ENCODE assay signal across 14 cellular contexts in genomic region chr3:120399372-120399771, GRCh38. TPM values are rescaled to one million over a fixed set of nuclear protein-coding genes. Genes with fewer than 3 reads are reported as not detected.
A peak's percentile ranks its signal among the peaks of the same experiment; 100 is the strongest.
DNase-seq lines count a peak whose midpoint lies in the region; ATAC-seq and TF ChIP-seq lines count a peak whose summit lies in the region.
"Had no signal": no experiment of that assay in that cellular context is flagged by ENCODE, and none has a peak within 500 bp of the region (broad histone marks: within the 10 kb centered on the region; RNA-seq: fewer than 3 reads in every experiment).

No MANE protein-coding gene starts in this region.

- POLR2A ChIA-PET in activated B cell treated with CpG ODN at 0.5 μM for 24 hours (lab: Charles Lee) = interaction anchor here (0.9 kb wide), 1 partner anchor 50 kb away, joined by 3 read pairs; the partner anchor contains the start of gene LRRC58

- no peak overlapping the region for H3K4me3 Mint-ChIP-seq in activated B cell treated with CpG ODN at 0.5 μM for 24 hours
- no peak overlapping the region for H3K4me3 Mint-ChIP-seq in activated T-cell treated with anti-CD3 and anti-CD28 coated beads, Interleukin-2, amount 50 U/mL, for 4 hours
- H3K4me3 Mint-ChIP-seq: CD8-positive, alpha-beta T cell had no signal

- ATAC-seq in GM18870 (IDR thresholded peaks at IDR 0.05; ENCODE audit: unreplicated experiment) = peak; percentile 93
- ATAC-seq in GM21529 (IDR thresholded peaks at IDR 0.05; ENCODE audit: unreplicated experiment) = peak; percentile 92
- peak; percentile 80 for ATAC-seq in HG03103 (IDR thresholded peaks at IDR 0.05; ENCODE audit: low read depth, unreplicated experiment)
- peak; percentile 82 for ATAC-seq in activated B cell treated with CpG ODN at 0.5 μM for 24 hours (ENCODE audit: low read depth)
- ATAC-seq in activated T-cell treated with anti-CD3 and anti-CD28 coated beads, Interleukin-2, amount 50 U/mL, for 4 hours = no peak
- ATAC-seq: CD8-positive, alpha-beta T cell had no signal

- H3K4me1 Mint-ChIP-seq in activated B cell treated with CpG ODN at 0.5 μM for 24 hours = peaks cover 32% of the 10 kb centered on the region
- H3K4me1 Mint-ChIP-seq in activated T-cell treated with anti-CD3 and anti-CD28 coated beads, Interleukin-2, amount 50 U/mL, for 4 hours (ENCODE audit: low read depth) = no peaks in the 10 kb centered on the region

- H3K36me3 Mint-ChIP-seq in activated B cell treated with CpG ODN at 0.5 μM for 24 hours (ENCODE audit: low read depth) = no peaks in the 10 kb centered on the region
- H3K36me3 Mint-ChIP-seq in activated T-cell treated with anti-CD3 and anti-CD28 coated beads, Interleukin-2, amount 50 U/mL, for 4 hours (ENCODE audit: insufficient read depth) = no peaks in the 10 kb centered on the region
- H3K36me3 Mint-ChIP-seq: CD8-positive, alpha-beta T cell had no signal

- H3K9me3 Mint-ChIP-seq in activated B cell treated with CpG ODN at 0.5 μM for 24 hours = no peaks in the 10 kb centered on the region
- H3K9me3 Mint-ChIP-seq in activated T-cell treated with anti-CD3 and anti-CD28 coated beads, Interleukin-2, amount 50 U/mL, for 4 hours = no peaks in the 10 kb centered on the region
- H3K9me3 Mint-ChIP-seq: CD8-positive, alpha-beta T cell had no signal

- DNase-seq in activated B cell treated with CpG ODN at 0.5 μM for 24 hours = no peak
- DNase-seq in glomerular visceral epithelial cell (ENCODE audit: extremely low spot score) = no peak
- no peak for DNase-seq in activated T-cell treated with anti-CD3 and anti-CD28 coated beads, Interleukin-2, amount 50 U/mL, for 4 hours
- DNase-seq in stimulated activated CD4-positive, alpha-beta T cell treated with anti-CD3 and anti-CD28 coated beads, Interleukin-12 subunit alpha, Interleukin-12 subunit beta, amount 100 ng/mL, for 4 hours = no peak
- DNase-seq in activated CD8-positive, alpha-beta memory T cell treated with anti-CD3 and anti-CD28 coated beads, Interleukin-2, amount 50 U/mL, for 4 hours = no peak
- DNase-seq: activated T-cell treated with anti-CD3 and anti-CD28 coated beads, Interleukin-2, amount 50 U/mL, for 1 hour; CD8-positive, alpha-beta T cell; NCI-H187; RPMI8226; stimulated activated CD4-positive, alpha-beta T cell treated with anti-CD3 and anti-CD28 coated beads, Interleukin-4, amount 100 ng/mL, for 4 hours; thyroid gland had no signal

- no peak for TF ChIP-seq CTCF in activated B cell treated with CpG ODN at 0.5 μM for 24 hours (IDR thresholded peaks at IDR 0.05)

- no peak overlapping the region for H3K27ac Mint-ChIP-seq in activated B cell treated with CpG ODN at 0.5 μM for 24 hours
- H3K27ac Mint-ChIP-seq: CD8-positive, alpha-beta T cell had no signal

- no peaks in the 10 kb centered on the region for H3K27me3 Mint-ChIP-seq in activated B cell treated with CpG ODN at 0.5 μM for 24 hours
- peaks cover 5% of the 10 kb centered on the region for H3K27me3 Mint-ChIP-seq in activated T-cell treated with anti-CD3 and anti-CD28 coated beads, Interleukin-2, amount 50 U/mL, for 4 hours (ENCODE audit: low read depth)

- CTCF ChIA-PET in activated B cell treated with CpG ODN at 0.5 μM for 24 hours (lab: Charles Lee) = interaction anchor here (2.9 kb wide), 1 partner anchor 18 kb away, joined by 11 read pairs; no protein-coding TSS in a partner anchor

- intact Hi-C loops in activated B cell treated with CpG ODN at 0.5 μM for 24 hours (cut with micrococcal nuclease) = no loop called here

RNA-seq across cellular contexts. Expression of gene LRRC58, which starts 50.2 kb away (rescaled TPM):
- 16.8 and 18.3 TPM in 2 replicates for total RNA-seq in activated B cell treated with CpG ODN at 0.5 μM for 24 hours
- 10 to 100 TPM; 39.1 to 44.3 (median 39.9) TPM for total RNA-seq in activated T-cell treated with anti-CD3 and anti-CD28 coated beads, Interleukin-2, amount 50 U/mL, for 4 hours

RNA-seq across cellular contexts. Expression of gene FSTL1, which starts 51.4 kb away (rescaled TPM):
- total RNA-seq in activated B cell treated with CpG ODN at 0.5 μM for 24 hours = not detected in 2 replicates
- total RNA-seq in activated T-cell treated with anti-CD3 and anti-CD28 coated beads, Interleukin-2, amount 50 U/mL, for 4 hours = 1 to 10 TPM in 1 of 3 donors, under 1 TPM in 2; 0.58 to 1.2 (median 0.91) TPM

Comparison
In these comparisons a context has a peak if more than half of its experiments do, and no peak if none do; other contexts are left out.
1. ATAC-seq: peak in GM18870 (single experiment), GM21529 (single experiment), HG03103 (single experiment) and activated B cell treated with CpG ODN at 0.5 μM for 24 hours (single experiment); none in activated T-cell treated with anti-CD3 and anti-CD28 coated beads, Interleukin-2, amount 50 U/mL, for 4 hours (0 of 2).